ENCODE assay signal across 1 cellular context in the genomic region with DNA sequence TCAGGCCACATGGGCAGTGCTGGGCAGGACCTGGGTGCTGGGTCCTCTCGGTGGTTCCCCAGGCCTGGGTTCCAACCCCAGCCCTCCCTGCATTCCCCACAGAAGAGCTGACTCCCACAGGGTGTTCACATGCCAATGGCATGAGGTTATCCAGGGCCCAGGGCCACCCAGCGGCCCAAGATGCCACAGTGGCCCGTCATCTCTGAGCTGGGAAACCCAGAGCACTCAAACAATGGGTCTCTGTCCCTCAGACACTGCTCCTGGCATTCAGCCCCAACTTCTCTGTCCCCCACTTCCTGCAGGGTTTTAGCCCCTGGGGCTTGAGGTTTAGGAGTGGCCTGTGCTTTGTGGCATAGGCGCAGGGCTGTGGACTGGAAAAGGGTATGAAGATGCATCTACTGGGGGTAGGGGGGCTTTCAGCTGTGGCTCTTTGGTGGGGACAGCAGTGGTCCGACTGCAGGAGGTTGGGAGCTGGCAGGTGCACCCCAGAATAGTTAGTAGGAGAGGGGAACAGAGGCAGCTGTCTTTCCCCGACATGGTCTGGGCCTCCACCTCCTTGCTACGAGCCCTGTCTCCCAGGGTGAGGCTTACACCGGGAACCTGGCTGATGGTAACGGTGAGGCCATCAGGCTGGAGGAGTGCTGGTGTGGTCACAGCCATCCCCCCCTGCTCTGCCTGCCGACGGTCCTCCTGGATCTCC.
TF ChIP-seq lines count a peak whose summit lies in the region.

No MANE protein-coding gene starts in this region.

TF ChIP-seq in A549, 52 proteins besides CTCF, POLR2A, EP300 and RAD21 (continued from another document):
- TF ChIP-seq EHMT2 (IDR thresholded peaks at IDR 0.05; ENCODE audit: low read depth) (no peak), GATA3 (IDR thresholded peaks at IDR 0.05; ENCODE audit: borderline replicate concordance) (no peak), RFX5 (IDR thresholded peaks at IDR 0.05) (no peak), KDM5A (IDR thresholded peaks at IDR 0.05) (no peak), NFE2L2 (conservative IDR thresholded peaks at IDR 0.05; ENCODE audit: low read length) (no peak), FOXS1 (CRISPR knock-in tag; IDR thresholded peaks at IDR 0.05) (no peak), CHD4 (IDR thresholded peaks at IDR 0.05; ENCODE audit: borderline replicate concordance) (no peak)
- TF ChIP-seq, protein P1, sequence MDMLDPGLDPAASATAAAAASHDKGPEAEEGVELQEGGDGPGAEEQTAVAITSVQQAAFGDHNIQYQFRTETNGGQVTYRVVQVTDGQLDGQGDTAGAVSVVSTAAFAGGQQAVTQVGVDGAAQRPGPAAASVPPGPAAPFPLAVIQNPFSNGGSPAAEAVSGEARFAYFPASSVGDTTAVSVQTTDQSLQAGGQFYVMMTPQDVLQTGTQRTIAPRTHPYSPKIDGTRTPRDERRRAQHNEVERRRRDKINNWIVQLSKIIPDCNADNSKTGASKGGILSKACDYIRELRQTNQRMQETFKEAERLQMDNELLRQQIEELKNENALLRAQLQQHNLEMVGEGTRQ (IDR thresholded peaks at IDR 0.05), result no peak
- TF ChIP-seq, protein P2, sequence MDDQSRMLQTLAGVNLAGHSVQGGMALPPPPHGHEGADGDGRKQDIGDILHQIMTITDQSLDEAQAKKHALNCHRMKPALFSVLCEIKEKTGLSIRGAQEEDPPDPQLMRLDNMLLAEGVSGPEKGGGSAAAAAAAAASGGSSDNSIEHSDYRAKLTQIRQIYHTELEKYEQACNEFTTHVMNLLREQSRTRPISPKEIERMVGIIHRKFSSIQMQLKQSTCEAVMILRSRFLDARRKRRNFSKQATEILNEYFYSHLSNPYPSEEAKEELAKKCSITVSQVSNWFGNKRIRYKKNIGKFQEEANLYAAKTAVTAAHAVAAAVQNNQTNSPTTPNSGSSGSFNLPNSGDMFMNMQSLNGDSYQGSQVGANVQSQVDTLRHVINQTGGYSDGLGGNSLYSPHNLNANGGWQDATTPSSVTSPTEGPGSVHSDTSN (IDR thresholded peaks at IDR 0.05), result no peak
TF ChIP-seq in A549: peak in this region for 0.
